19 cellular contexts compared by ENCODE assay signal in genomic region chr20:23661002-23661429, GRCh38. TPM values are rescaled to one million over a fixed set of nuclear protein-coding genes. Genes with fewer than 3 reads are reported as not detected.
A peak's percentile ranks its signal among the peaks of the same experiment; 100 is the strongest.
DNase-seq lines count a peak whose midpoint lies in the region; ATAC-seq and TF ChIP-seq lines count a peak whose summit lies in the region.
"Had no signal": no experiment of that assay in that cellular context is flagged by ENCODE, and none has a peak within 500 bp of the region (broad histone marks: within the 10 kb centered on the region; RNA-seq: fewer than 3 reads in every experiment).

No MANE protein-coding gene starts in this region.

- intact Hi-C loops in left ventricle myocardium inferior (cut with micrococcal nuclease) = no loop called here
- intact Hi-C loops in left cardiac atrium (cut with DNase I) = no loop called here
- intact Hi-C loops in dendritic cell treated with granulocyte-macrophage colony-stimulating factor and Interleukin-4, amounts not matched to agents 40 ng/mL and 50 ng/mL, for 4 days (cut with micrococcal nuclease) = no loop called here
- intact Hi-C loops in left colon (cut with DNase I, micrococcal nuclease) = no loop called here
- intact Hi-C loops in ascending aorta (cut with DNase I) = no loop called here
- intact Hi-C loops in colonic mucosa (cut with DNase I) = no loop called here

- peak overlapping the region; percentile 30 for H3K27ac Mint-ChIP-seq in dendritic cell treated with granulocyte-macrophage colony-stimulating factor and Interleukin-4, amounts not matched to agents 40 ng/mL and 50 ng/mL, for 4 days
- H3K27ac Mint-ChIP-seq in type B pancreatic cell = peak overlapping the region; percentile 44
- H3K27ac Mint-ChIP-seq: CD4-positive, alpha-beta T cell; H9 had no signal

- H3K9me3 Mint-ChIP-seq in dendritic cell treated with granulocyte-macrophage colony-stimulating factor and Interleukin-4, amounts not matched to agents 40 ng/mL and 50 ng/mL, for 4 days = no peaks in the 10 kb centered on the region
- H3K9me3 Mint-ChIP-seq in type B pancreatic cell = no peaks in the 10 kb centered on the region
- H3K9me3 Mint-ChIP-seq: CD4-positive, alpha-beta T cell; H9 had no signal

- H3K9me3 ChIP-seq in left ventricle myocardium inferior (replicated peaks) (no peaks in the 10 kb centered on the region), ascending aorta (no peaks in the 10 kb centered on the region), colonic mucosa (no peaks in the 10 kb centered on the region)
- H3K9me3 ChIP-seq: A549 had no signal

- H3K27me3 ChIP-seq in left ventricle myocardium inferior (ENCODE audit: low read depth) (peaks cover 3% of the 10 kb centered on the region), ascending aorta (no peaks in the 10 kb centered on the region), colonic mucosa (no peaks in the 10 kb centered on the region)

- no peaks in the 10 kb centered on the region for H3K27me3 Mint-ChIP-seq in dendritic cell treated with granulocyte-macrophage colony-stimulating factor and Interleukin-4, amounts not matched to agents 40 ng/mL and 50 ng/mL, for 4 days
- H3K27me3 Mint-ChIP-seq in type B pancreatic cell = peaks cover 3% of the 10 kb centered on the region
- H3K27me3 Mint-ChIP-seq: CD4-positive, alpha-beta T cell had no signal

- DNase-seq in left ventricle myocardium inferior = no peak
- no peak for DNase-seq in left cardiac atrium
- DNase-seq in left colon = no peak
- DNase-seq in type B pancreatic cell (ENCODE audit: extremely low spot score, unreplicated experiment) = no peak
- DNase-seq in ascending aorta (ENCODE audit: low spot score in 2 of 2) = no peak
- DNase-seq in colonic mucosa = no peak
- DNase-seq: AML-193; CD4-positive, alpha-beta T cell; DMS153; DMS79; GDM1; H9 had no signal

- H3K36me3 Mint-ChIP-seq in dendritic cell treated with granulocyte-macrophage colony-stimulating factor and Interleukin-4, amounts not matched to agents 40 ng/mL and 50 ng/mL, for 4 days (ENCODE audit: low read depth) = no peaks in the 10 kb centered on the region
- no peaks in the 10 kb centered on the region for H3K36me3 Mint-ChIP-seq in type B pancreatic cell

- ATAC-seq in left cardiac atrium (no peak), left colon (peak; percentile 11), HG02678 (IDR thresholded peaks at IDR 0.05; ENCODE audit: unreplicated experiment) (no peak)
- ATAC-seq: A549 had no signal

- no peak overlapping the region for H3K4me3 Mint-ChIP-seq in dendritic cell treated with granulocyte-macrophage colony-stimulating factor and Interleukin-4, amounts not matched to agents 40 ng/mL and 50 ng/mL, for 4 days
- H3K4me3 Mint-ChIP-seq in type B pancreatic cell = no peak overlapping the region
- H3K4me3 Mint-ChIP-seq: CD4-positive, alpha-beta T cell; H9 had no signal

- no peaks in the 10 kb centered on the region for H3K36me3 ChIP-seq in left ventricle myocardium inferior
- no peaks in the 10 kb centered on the region for H3K36me3 ChIP-seq in ascending aorta
- no peaks in the 10 kb centered on the region for H3K36me3 ChIP-seq in colonic mucosa

- H3K4me1 ChIP-seq in left ventricle myocardium inferior (peaks cover 19% of the 10 kb centered on the region), ascending aorta (no peaks in the 10 kb centered on the region), colonic mucosa (no peaks in the 10 kb centered on the region)

- H3K27ac ChIP-seq in left ventricle myocardium inferior (replicated peaks) (peak overlapping the region; percentile 75), ascending aorta (no peak overlapping the region), colonic mucosa (no peak overlapping the region)
- H3K27ac ChIP-seq: 22Rv1, A549, C4-2B had no signal

- TF ChIP-seq CTCF in left ventricle myocardium inferior (IDR thresholded peaks at IDR 0.05; ENCODE audit: borderline replicate concordance) (no peak), type B pancreatic cell (conservative IDR thresholded peaks at IDR 0.05) (no peak), ascending aorta (IDR thresholded peaks at IDR 0.05) (no peak), colonic mucosa (IDR thresholded peaks at IDR 0.05) (no peak)

- peaks cover 58% of the 10 kb centered on the region for H3K4me1 Mint-ChIP-seq in dendritic cell treated with granulocyte-macrophage colony-stimulating factor and Interleukin-4, amounts not matched to agents 40 ng/mL and 50 ng/mL, for 4 days (ENCODE audit: low read depth)
- peaks cover 12% of the 10 kb centered on the region for H3K4me1 Mint-ChIP-seq in type B pancreatic cell (ENCODE audit: unreplicated experiment)

- H3K9ac ChIP-seq in colonic mucosa (ENCODE audit: low read depth in 2 of 2, low read length in 2 of 2) = no peak overlapping the region

- H3K4me3 ChIP-seq in left ventricle myocardium inferior (no peak overlapping the region), ascending aorta (no peak overlapping the region), colonic mucosa (no peak overlapping the region)
- H3K4me3 ChIP-seq: A549 had no signal

RNA-seq across cellular contexts. Expression of gene CST3, which starts 23.3 kb away (rescaled TPM):
- total RNA-seq in left ventricle myocardium inferior (576 TPM), left cardiac atrium (1,000 to 10,000 TPM in 1 of 2 donors, 100 to 1,000 TPM in 1; 940 to 1,205 TPM), left colon (1,000 to 10,000 TPM in 1 of 2 donors, 100 to 1,000 TPM in 1; 863 to 1,131 TPM), type B pancreatic cell (ENCODE audit: low replicate concordance) (291 and 483 TPM in 2 replicates), ascending aorta (2,609 TPM), colonic mucosa (100 to 1,000 TPM; 606 to 666 TPM)

RNA-seq across cellular contexts. Expression of gene CST4, which starts 27.8 kb away (rescaled TPM):
- total RNA-seq in left ventricle myocardium inferior (not detected), left cardiac atrium (not detected), left colon (not detected), type B pancreatic cell (ENCODE audit: low replicate concordance) (2.1 and 56.8 TPM in 2 replicates), ascending aorta (not detected), colonic mucosa (not detected)
- total RNA-seq: CD4-positive, alpha-beta T cell; Daoy; H1; H9 had no signal

RNA-seq across cellular contexts. Expression of gene CST9, which starts 55.3 kb away (rescaled TPM):
- total RNA-seq in left ventricle myocardium inferior = not detected
- not detected for total RNA-seq in left cardiac atrium
- total RNA-seq in left colon = not detected
- total RNA-seq in type B pancreatic cell (ENCODE audit: low replicate concordance) = not detected in 2 replicates
- not detected for total RNA-seq in ascending aorta
- total RNA-seq in colonic mucosa = not detected
- total RNA-seq: CD4-positive, alpha-beta T cell; Daoy; H9 had no signal
